ENCODE assay signal across 7 cellular contexts in genomic region chr4:86595426-86595805, GRCh38. TPM values are rescaled to one million over a fixed set of nuclear protein-coding genes. Genes with fewer than 3 reads are reported as not detected.
DNase-seq lines count a peak whose midpoint lies in the region; ATAC-seq, FAIRE-seq and TF ChIP-seq lines count a peak whose summit lies in the region.

No MANE protein-coding gene starts in this region.

- DNase-seq in H54 (ENCODE audit: insufficient read length, low spot score) (no peak), RWPE1 (ENCODE audit: low spot score) (no peak), endothelial cell (ENCODE audit: low spot score) (no peak), NCI-H2081 treated with DMSO at 0.1 percent for 48 hours (lab: John Stamatoyannopoulos, UW) (no peak), middle frontal gyrus (ENCODE audit: extremely low spot score, low spot score) (no peak)

- TF ChIP-seq CTCF in RWPE1 (conservative IDR thresholded peaks at IDR 0.05; ENCODE audit: low read depth), result no peak
- no peak for TF ChIP-seq CTCF in endothelial cell (IDR thresholded peaks at IDR 0.05; ENCODE audit: unreplicated experiment)
- no peak for TF ChIP-seq CTCF in neural cell (IDR thresholded peaks at IDR 0.05; ENCODE audit: poor library complexity, severe bottlenecking)

- no peak for ATAC-seq in GM19395 (IDR thresholded peaks at IDR 0.05; ENCODE audit: unreplicated experiment)

- H4K20me1 ChIP-seq in neural cell (ENCODE audit: insufficient read depth), result no peaks in the 10 kb centered on the region

- peaks cover 3% of the 10 kb centered on the region for H3K9me2 ChIP-seq in neural cell (ENCODE audit: insufficient read depth, low read length)

- TF ChIP-seq RAD21 in neural cell (conservative IDR thresholded peaks at IDR 0.05), result no peak

- no peak for TF ChIP-seq EP300 in neural cell (conservative IDR thresholded peaks at IDR 0.05; ENCODE audit: poor library complexity, severe bottlenecking)

- H3K9ac ChIP-seq in neural cell (ENCODE audit: low read length), result peak overlapping the region; percentile 51

- H3K79me2 ChIP-seq in neural cell (replicated peaks; ENCODE audit: insufficient read depth, low read length), result peaks cover 55% of the 10 kb centered on the region

- H3K4me3 Mint-ChIP-seq in endothelial cell (ENCODE audit: unreplicated experiment), result peak overlapping the region; percentile 95

- H2AFZ ChIP-seq in neural cell (ENCODE audit: low read depth, low read length), result peak overlapping the region; percentile 41

- CTCF ChIA-PET in RWPE1 (lab: Yijun Ruan, JAX), result interaction anchor here (0.6 to 1.1 kb wide), 4 partner anchors 96 to 316 kb away, joined by 3 to 5 read pairs (median 3); no protein-coding TSS in a partner anchor

- TF ChIP-seq POLR2A in H54 (IDR thresholded peaks at IDR 0.05; ENCODE audit: low read depth, low read length), result no peak

- H3K36me3 Mint-ChIP-seq in endothelial cell (ENCODE audit: low read depth, unreplicated experiment), result no peaks in the 10 kb centered on the region

- H3K36me3 ChIP-seq in neural cell (ENCODE audit: insufficient read depth, low read length), result no peaks in the 10 kb centered on the region

- no peaks in the 10 kb centered on the region for H3K9me3 ChIP-seq in neural cell (ENCODE audit: low read length)

- peak overlapping the region; percentile 91 for H3K4me3 ChIP-seq in neural cell (ENCODE audit: low read length)

- H3K9me3 Mint-ChIP-seq in endothelial cell (ENCODE audit: unreplicated experiment), result no peaks in the 10 kb centered on the region

- H3F3A ChIP-seq in neural cell (ENCODE audit: insufficient read depth, low read length, poor library complexity, severe bottlenecking), result peaks cover 7% of the 10 kb centered on the region

- peak overlapping the region; percentile 46 for H3K4me2 ChIP-seq in neural cell (ENCODE audit: low read length)

- POLR2A ChIA-PET in RWPE1 (lab: Yijun Ruan, JAX; ENCODE audit: low non-redundant PET), result no interaction called here

- H3K27me3 ChIP-seq in neural cell (ENCODE audit: insufficient read depth, low read depth, low read length), result no peaks in the 10 kb centered on the region

- H3K27ac Mint-ChIP-seq in endothelial cell (ENCODE audit: unreplicated experiment), result no peak overlapping the region

- peaks cover 8% of the 10 kb centered on the region for H3K27me3 Mint-ChIP-seq in endothelial cell (ENCODE audit: unreplicated experiment)

- FAIRE-seq in H54 (lab: Jason Lieb, UNC), result peak; percentile 43

- H3K4me1 Mint-ChIP-seq in endothelial cell (ENCODE audit: unreplicated experiment), result peaks cover 16% of the 10 kb centered on the region

- H3K27ac ChIP-seq in RWPE1, result peak overlapping the region; percentile 89
- peak overlapping the region; percentile 59 for H3K27ac ChIP-seq in neural cell (ENCODE audit: low read length)

TF ChIP-seq in neural cell, 6 proteins besides CTCF, POLR2A, EP300 and RAD21:
- TF ChIP-seq TAF1 (IDR thresholded peaks at IDR 0.05; ENCODE audit: low read depth), result no peak
- TF ChIP-seq POLR2AphosphoS5 (IDR thresholded peaks at IDR 0.05), result no peak
- no peak for TF ChIP-seq MXI1 (conservative IDR thresholded peaks at IDR 0.05; ENCODE audit: poor library complexity, severe bottlenecking)
- no peak for TF ChIP-seq EZH2 (IDR thresholded peaks at IDR 0.05; ENCODE audit: borderline replicate concordance, insufficient read depth, low read length, poor library complexity, severe bottlenecking)
- TF ChIP-seq REST (IDR thresholded peaks at IDR 0.05; ENCODE audit: borderline replicate concordance), result no peak
- TF ChIP-seq SMC3 (conservative IDR thresholded peaks at IDR 0.05; ENCODE audit: poor library complexity), result no peak

RNA-seq across cellular contexts. Expression of gene PTPN13, which starts 1.3 kb away (rescaled TPM):
- 5.6 TPM for total RNA-seq in endothelial cell (ENCODE audit: unreplicated experiment)
- 4.7 and 6.7 TPM in 2 replicates for polyA plus RNA-seq in neural cell
- 19.5 and 20.3 TPM in 2 replicates for polyA minus RNA-seq in neural cell
